1 cellular context compared by ENCODE assay signal in the genomic region with DNA sequence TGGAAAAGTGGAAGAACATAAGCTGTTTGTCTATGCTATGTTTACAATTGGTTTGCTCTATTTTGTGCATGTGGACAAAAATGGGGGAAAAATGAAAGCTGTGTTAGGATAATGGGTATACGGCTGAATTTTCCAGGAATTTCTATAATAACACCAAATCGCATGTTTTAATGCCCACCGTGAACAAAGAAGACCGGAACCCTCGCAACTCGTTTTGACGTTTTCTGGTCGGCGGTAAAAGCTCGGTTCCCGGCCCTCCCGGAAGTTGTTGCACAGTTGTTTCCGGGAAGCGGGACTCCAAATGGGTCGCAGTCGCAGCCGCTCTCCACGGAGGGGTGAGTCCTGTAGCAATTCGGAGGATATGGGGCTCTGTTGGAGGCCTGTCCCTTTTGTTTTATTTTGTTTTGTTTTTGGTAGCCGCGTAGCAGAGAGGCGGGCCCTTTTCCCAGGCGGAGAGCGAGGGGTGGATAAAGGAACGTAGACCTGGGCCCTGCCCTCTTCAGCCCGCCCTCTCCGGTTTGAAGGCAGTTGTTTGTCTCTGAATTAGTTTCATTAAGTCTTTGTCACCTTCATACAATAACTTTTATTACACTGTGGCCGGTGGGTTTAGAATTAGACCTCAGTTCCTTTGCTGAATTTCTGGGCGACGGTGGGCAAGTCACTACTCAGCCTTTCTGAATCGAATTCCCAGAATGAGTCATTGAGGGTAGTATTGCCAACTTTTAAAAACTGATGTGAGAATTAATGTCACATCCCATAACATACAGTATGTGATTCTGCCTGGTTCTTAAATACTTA.
A peak's percentile ranks its signal among the peaks of the same experiment; 100 is the strongest.
TF ChIP-seq lines count a peak whose summit lies in the region.

A gene with protein sequence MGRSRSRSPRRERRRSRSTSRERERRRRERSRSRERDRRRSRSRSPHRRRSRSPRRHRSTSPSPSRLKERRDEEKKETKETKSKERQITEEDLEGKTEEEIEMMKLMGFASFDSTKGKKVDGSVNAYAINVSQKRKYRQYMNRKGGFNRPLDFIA (plus strand): TSS at position 273 of the 798 bp plus-strand sequence. CDS start 29 bp downstream, at position 302.

TF ChIP-seq in HepG2, 621 proteins besides CTCF, POLR2A, EP300 and RAD21 (continued from another document):
- TF ChIP-seq ZBTB8A (CRISPR knock-in tag; IDR thresholded peaks at IDR 0.05; ENCODE audit: borderline replicate concordance, low read depth), result no peak; the same call in 1 of the 2 replicates
- TF ChIP-seq, protein P1, sequence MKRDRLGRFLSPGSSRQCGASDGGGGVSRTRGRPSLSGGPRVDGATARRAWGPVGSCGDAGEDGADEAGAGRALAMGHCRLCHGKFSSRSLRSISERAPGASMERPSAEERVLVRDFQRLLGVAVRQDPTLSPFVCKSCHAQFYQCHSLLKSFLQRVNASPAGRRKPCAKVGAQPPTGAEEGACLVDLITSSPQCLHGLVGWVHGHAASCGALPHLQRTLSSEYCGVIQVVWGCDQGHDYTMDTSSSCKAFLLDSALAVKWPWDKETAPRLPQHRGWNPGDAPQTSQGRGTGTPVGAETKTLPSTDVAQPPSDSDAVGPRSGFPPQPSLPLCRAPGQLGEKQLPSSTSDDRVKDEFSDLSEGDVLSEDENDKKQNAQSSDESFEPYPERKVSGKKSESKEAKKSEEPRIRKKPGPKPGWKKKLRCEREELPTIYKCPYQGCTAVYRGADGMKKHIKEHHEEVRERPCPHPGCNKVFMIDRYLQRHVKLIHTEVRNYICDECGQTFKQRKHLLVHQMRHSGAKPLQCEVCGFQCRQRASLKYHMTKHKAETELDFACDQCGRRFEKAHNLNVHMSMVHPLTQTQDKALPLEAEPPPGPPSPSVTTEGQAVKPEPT (CRISPR knock-in tag; IDR thresholded peaks at IDR 0.05; ENCODE audit: low read depth), result no peak
- TF ChIP-seq, protein P2, sequence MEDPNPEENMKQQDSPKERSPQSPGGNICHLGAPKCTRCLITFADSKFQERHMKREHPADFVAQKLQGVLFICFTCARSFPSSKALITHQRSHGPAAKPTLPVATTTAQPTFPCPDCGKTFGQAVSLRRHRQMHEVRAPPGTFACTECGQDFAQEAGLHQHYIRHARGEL (CRISPR knock-in tag; IDR thresholded peaks at IDR 0.05), result no peak
- peak; percentile 82 for TF ChIP-seq ZNF883 (CRISPR knock-in tag; IDR thresholded peaks at IDR 0.05; ENCODE audit: not compliant biosample characterization)
- no peak for TF ChIP-seq EZH2 (conservative IDR thresholded peaks at IDR 0.05; ENCODE audit: low read depth, low read length)
- TF ChIP-seq TARDBP (CRISPR knock-in tag; IDR thresholded peaks at IDR 0.05), result peak; percentile 91
- TF ChIP-seq, protein P3, sequence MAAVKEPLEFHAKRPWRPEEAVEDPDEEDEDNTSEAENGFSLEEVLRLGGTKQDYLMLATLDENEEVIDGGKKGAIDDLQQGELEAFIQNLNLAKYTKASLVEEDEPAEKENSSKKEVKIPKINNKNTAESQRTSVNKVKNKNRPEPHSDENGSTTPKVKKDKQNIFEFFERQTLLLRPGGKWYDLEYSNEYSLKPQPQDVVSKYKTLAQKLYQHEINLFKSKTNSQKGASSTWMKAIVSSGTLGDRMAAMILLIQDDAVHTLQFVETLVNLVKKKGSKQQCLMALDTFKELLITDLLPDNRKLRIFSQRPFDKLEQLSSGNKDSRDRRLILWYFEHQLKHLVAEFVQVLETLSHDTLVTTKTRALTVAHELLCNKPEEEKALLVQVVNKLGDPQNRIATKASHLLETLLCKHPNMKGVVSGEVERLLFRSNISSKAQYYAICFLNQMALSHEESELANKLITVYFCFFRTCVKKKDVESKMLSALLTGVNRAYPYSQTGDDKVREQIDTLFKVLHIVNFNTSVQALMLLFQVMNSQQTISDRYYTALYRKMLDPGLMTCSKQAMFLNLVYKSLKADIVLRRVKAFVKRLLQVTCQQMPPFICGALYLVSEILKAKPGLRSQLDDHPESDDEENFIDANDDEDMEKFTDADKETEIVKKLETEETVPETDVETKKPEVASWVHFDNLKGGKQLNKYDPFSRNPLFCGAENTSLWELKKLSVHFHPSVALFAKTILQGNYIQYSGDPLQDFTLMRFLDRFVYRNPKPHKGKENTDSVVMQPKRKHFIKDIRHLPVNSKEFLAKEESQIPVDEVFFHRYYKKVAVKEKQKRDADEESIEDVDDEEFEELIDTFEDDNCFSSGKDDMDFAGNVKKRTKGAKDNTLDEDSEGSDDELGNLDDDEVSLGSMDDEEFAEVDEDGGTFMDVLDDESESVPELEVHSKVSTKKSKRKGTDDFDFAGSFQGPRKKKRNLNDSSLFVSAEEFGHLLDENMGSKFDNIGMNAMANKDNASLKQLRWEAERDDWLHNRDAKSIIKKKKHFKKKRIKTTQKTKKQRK (IDR thresholded peaks at IDR 0.05; ENCODE audit: low read length), result no peak
- TF ChIP-seq ZNF720 (CRISPR knock-in tag; IDR thresholded peaks at IDR 0.05), result 0 out of 2 replicates have a peak, but pooled peaks have one; percentile 63
- TF ChIP-seq GTF2F1 (IDR thresholded peaks at IDR 0.05; ENCODE audit: low read length), result peak; percentile 62; the same call in 1 of the 2 replicates
- 0 out of 2 replicates have a peak, but pooled peaks have one; percentile 42 for TF ChIP-seq MBD4 (IDR thresholded peaks at IDR 0.05; ENCODE audit: borderline replicate concordance, low read length)
- TF ChIP-seq, protein P4, sequence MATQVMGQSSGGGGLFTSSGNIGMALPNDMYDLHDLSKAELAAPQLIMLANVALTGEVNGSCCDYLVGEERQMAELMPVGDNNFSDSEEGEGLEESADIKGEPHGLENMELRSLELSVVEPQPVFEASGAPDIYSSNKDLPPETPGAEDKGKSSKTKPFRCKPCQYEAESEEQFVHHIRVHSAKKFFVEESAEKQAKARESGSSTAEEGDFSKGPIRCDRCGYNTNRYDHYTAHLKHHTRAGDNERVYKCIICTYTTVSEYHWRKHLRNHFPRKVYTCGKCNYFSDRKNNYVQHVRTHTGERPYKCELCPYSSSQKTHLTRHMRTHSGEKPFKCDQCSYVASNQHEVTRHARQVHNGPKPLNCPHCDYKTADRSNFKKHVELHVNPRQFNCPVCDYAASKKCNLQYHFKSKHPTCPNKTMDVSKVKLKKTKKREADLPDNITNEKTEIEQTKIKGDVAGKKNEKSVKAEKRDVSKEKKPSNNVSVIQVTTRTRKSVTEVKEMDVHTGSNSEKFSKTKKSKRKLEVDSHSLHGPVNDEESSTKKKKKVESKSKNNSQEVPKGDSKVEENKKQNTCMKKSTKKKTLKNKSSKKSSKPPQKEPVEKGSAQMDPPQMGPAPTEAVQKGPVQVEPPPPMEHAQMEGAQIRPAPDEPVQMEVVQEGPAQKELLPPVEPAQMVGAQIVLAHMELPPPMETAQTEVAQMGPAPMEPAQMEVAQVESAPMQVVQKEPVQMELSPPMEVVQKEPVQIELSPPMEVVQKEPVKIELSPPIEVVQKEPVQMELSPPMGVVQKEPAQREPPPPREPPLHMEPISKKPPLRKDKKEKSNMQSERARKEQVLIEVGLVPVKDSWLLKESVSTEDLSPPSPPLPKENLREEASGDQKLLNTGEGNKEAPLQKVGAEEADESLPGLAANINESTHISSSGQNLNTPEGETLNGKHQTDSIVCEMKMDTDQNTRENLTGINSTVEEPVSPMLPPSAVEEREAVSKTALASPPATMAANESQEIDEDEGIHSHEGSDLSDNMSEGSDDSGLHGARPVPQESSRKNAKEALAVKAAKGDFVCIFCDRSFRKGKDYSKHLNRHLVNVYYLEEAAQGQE (IDR thresholded peaks at IDR 0.05; ENCODE audit: borderline replicate concordance in 1 of 2, low read depth in 1 of 2, low read length in 2 of 2), result peak in 1 of 2 experiments; percentile 87; a peak in 2 of 4 replicates
- TF ChIP-seq MYC (CRISPR knock-in tag; IDR thresholded peaks at IDR 0.05; ENCODE audit: borderline replicate concordance), result peak; percentile 86
- 0 out of 2 replicates have a peak, but pooled peaks have one; percentile 56 for TF ChIP-seq ZNF446 (CRISPR knock-in tag; IDR thresholded peaks at IDR 0.05)
- TF ChIP-seq ZNF746 (CRISPR knock-in tag; IDR thresholded peaks at IDR 0.05), result peak; percentile 77; the same call in 1 of the 2 replicates
- peak; percentile 83; the same call in 1 of the 2 replicates for TF ChIP-seq ZNF572 (CRISPR knock-in tag; IDR thresholded peaks at IDR 0.05)
- no peak for TF ChIP-seq THYN1 (CRISPR knock-in tag; IDR thresholded peaks at IDR 0.05; ENCODE audit: borderline replicate concordance, low read depth)
- no peak for TF ChIP-seq TRIM24 (CRISPR knock-in tag; IDR thresholded peaks at IDR 0.05)
- TF ChIP-seq, protein P5, sequence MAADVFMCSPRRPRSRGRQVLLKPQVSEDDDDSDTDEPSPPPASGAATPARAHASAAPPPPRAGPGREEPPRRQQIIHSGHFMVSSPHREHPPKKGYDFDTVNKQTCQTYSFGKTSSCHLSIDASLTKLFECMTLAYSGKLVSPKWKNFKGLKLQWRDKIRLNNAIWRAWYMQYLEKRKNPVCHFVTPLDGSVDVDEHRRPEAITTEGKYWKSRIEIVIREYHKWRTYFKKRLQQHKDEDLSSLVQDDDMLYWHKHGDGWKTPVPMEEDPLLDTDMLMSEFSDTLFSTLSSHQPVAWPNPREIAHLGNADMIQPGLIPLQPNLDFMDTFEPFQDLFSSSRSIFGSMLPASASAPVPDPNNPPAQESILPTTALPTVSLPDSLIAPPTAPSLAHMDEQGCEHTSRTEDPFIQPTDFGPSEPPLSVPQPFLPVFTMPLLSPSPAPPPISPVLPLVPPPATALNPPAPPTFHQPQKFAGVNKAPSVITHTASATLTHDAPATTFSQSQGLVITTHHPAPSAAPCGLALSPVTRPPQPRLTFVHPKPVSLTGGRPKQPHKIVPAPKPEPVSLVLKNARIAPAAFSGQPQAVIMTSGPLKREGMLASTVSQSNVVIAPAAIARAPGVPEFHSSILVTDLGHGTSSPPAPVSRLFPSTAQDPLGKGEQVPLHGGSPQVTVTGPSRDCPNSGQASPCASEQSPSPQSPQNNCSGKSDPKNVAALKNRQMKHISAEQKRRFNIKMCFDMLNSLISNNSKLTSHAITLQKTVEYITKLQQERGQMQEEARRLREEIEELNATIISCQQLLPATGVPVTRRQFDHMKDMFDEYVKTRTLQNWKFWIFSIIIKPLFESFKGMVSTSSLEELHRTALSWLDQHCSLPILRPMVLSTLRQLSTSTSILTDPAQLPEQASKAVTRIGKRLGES (CRISPR knock-in tag; IDR thresholded peaks at IDR 0.05; ENCODE audit: borderline replicate concordance), result peak; percentile 84
- TF ChIP-seq RXRB (CRISPR knock-in tag; IDR thresholded peaks at IDR 0.05; ENCODE audit: borderline replicate concordance), result peak; percentile 82
- TF ChIP-seq, protein P6, sequence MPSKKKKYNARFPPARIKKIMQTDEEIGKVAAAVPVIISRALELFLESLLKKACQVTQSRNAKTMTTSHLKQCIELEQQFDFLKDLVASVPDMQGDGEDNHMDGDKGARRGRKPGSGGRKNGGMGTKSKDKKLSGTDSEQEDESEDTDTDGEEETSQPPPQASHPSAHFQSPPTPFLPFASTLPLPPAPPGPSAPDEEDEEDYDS (CRISPR knock-in tag; IDR thresholded peaks at IDR 0.05), result peak; percentile 69
- no peak for TF ChIP-seq MTF2 (CRISPR knock-in tag; IDR thresholded peaks at IDR 0.05; ENCODE audit: borderline replicate concordance)
- 0 out of 2 replicates have a peak, but pooled peaks have one; percentile 64 for TF ChIP-seq ZNF20 (CRISPR knock-in tag; IDR thresholded peaks at IDR 0.05)
- no peak for TF ChIP-seq ZNF337 (CRISPR knock-in tag; IDR thresholded peaks at IDR 0.05; ENCODE audit: borderline replicate concordance, low read depth)
